ENCODE assay signal across 8 cellular contexts in genomic region chr6:167706313-167707109, GRCh38.
DNase-seq lines count a peak whose midpoint lies in the region; ATAC-seq, FAIRE-seq and TF ChIP-seq lines count a peak whose summit lies in the region.

No MANE protein-coding gene starts in this region.

- CTCF ChIA-PET in GM12878 (lab: Yijun Ruan, JAX), result no interaction called here

- TF ChIP-seq EP300 in GM12878 (IDR thresholded peaks at IDR 0.05; ENCODE audit: borderline replicate concordance in 1 of 2, control insufficient read depth in 1 of 2, low read depth in 2 of 2, low read length in 2 of 2) (0 out of 4 replicates have a peak, but pooled peaks of 1 of the 2 experiments have one; percentile 19), esophagus muscularis mucosa (IDR thresholded peaks at IDR 0.05) (no peak)

- H2AFZ ChIP-seq in GM12878 (ENCODE audit: control insufficient read depth, low read depth, low read length), result no peak overlapping the region

- H4K20me1 ChIP-seq in GM12878 (ENCODE audit: control insufficient read depth, insufficient read depth), result no peaks in the 10 kb centered on the region

- H3K79me2 ChIP-seq in GM12878 (ENCODE audit: control insufficient read depth, insufficient read depth, low read length), result no peaks in the 10 kb centered on the region

- H3K27me3 ChIP-seq in GM12878 (replicated peaks in 1 of 2; ENCODE audit: control insufficient read depth in 2 of 2, insufficient read depth in 2 of 2, low read length in 1 of 2), result peaks cover 6 to 7% of the 10 kb centered on the region in 2 experiments
- peaks cover 0 to 22% (median 0%) of the 10 kb centered on the region in 4 donors for H3K27me3 ChIP-seq in esophagus muscularis mucosa

- H3K4me2 ChIP-seq in GM12878 (ENCODE audit: control insufficient read depth, insufficient read depth), result no peak overlapping the region; the same call in 1 of the 2 replicates

- FAIRE-seq in GM12878 (lab: Jason Lieb, UNC), result no peak

- ATAC-seq in GM18873 (IDR thresholded peaks at IDR 0.05; ENCODE audit: low FRiP score, unreplicated experiment) (peak; percentile 96), HG03039 (IDR thresholded peaks at IDR 0.05; ENCODE audit: unreplicated experiment) (peak; percentile 93), GM12878 (peak; percentile 90)
- ATAC-seq in stimulated activated naive B cell treated with anti-CD40 and anti-IgM and Interleukin-4, amounts not matched to agents 10 μg/mL and 1 μg/mL and 100 μg/mL, for 72 hours (replicated peaks), result peak; percentile 94 to 96

- TF ChIP-seq POLR2A in GM12878 (IDR thresholded peaks at IDR 0.05; ENCODE audit: low read depth, low read length), result no peak
- TF ChIP-seq POLR2A in esophagus muscularis mucosa (IDR thresholded peaks at IDR 0.05; ENCODE audit: low read depth), result no peak

- in situ Hi-C loops in GM12878 (cut with MboI), result no loop called here

- H3K27ac Mint-ChIP-seq in stimulated activated naive B cell treated with anti-CD40 and anti-IgM and Interleukin-4, amounts not matched to agents 10 μg/mL and 1 μg/mL and 100 μg/mL, for 72 hours, result peak overlapping the region; percentile 49

- no peaks in the 10 kb centered on the region for H3K36me3 Mint-ChIP-seq in stimulated activated naive B cell treated with anti-CD40 and anti-IgM and Interleukin-4, amounts not matched to agents 10 μg/mL and 1 μg/mL and 100 μg/mL, for 72 hours

- H3K9me3 ChIP-seq in GM12878 (replicated peaks; ENCODE audit: control insufficient read depth, insufficient read depth, low read length) (no peaks in the 10 kb centered on the region), esophagus muscularis mucosa (no peaks in the 10 kb centered on the region)

- intact Hi-C loops in GM12878 (cut with micrococcal nuclease; ENCODE audit: unreplicated experiment), result no loop called here
- intact Hi-C loops in esophagus muscularis mucosa (cut with DNase I), result no loop called here

- H3K27me3 Mint-ChIP-seq in stimulated activated naive B cell treated with anti-CD40 and anti-IgM and Interleukin-4, amounts not matched to agents 10 μg/mL and 1 μg/mL and 100 μg/mL, for 72 hours, result peaks cover 61 to 65% of the 10 kb centered on the region in 2 donors

- no peak overlapping the region for H3K9ac ChIP-seq in GM12878 (ENCODE audit: control insufficient read depth, insufficient read depth, low read length)

- H3K4me1 ChIP-seq in GM12878 (ENCODE audit: control insufficient read depth, insufficient read depth, low read length) (peaks cover 9% of the 10 kb centered on the region; the same call in 1 of the 2 replicates), esophagus muscularis mucosa (no peaks in the 10 kb centered on the region)

- RAD21 ChIA-PET in GM12878 (lab: Charles Lee; ENCODE audit: unreplicated experiment), result no interaction called here

- H3K27ac ChIP-seq in GM12878 (ENCODE audit: control insufficient read depth, insufficient read depth) (no peak overlapping the region), esophagus muscularis mucosa (replicated peaks in 1 of 4) (no peak overlapping the region)

- POLR2A ChIA-PET in GM12878 (lab: Charles Lee), result no interaction called here

- whole genome bisulfite sequencing in GM12878 (ENCODE audit: insufficient coverage, insufficient replicate concordance, low lambda C conversion rate, missing lambda C conversion rate), result 33% methylated on average over 28 of the region's 28 CpGs
- WGBS in esophagus muscularis mucosa, result 90% methylated on average over 13 of the region's 28 CpGs

- TF ChIP-seq RAD21 in GM12878 (IDR thresholded peaks at IDR 0.05; ENCODE audit: insufficient read depth, low read depth, low read length), result no peak

- H3K9me3 Mint-ChIP-seq in stimulated activated naive B cell treated with anti-CD40 and anti-IgM and Interleukin-4, amounts not matched to agents 10 μg/mL and 1 μg/mL and 100 μg/mL, for 72 hours, result no peaks in the 10 kb centered on the region

- SMC1A ChIA-PET in GM12878 (lab: Charles Lee; ENCODE audit: uncharacterized antibody, unreplicated experiment), result interaction anchor here (1.1 to 1.2 kb wide), 2 partner anchors 12 to 22 kb away, joined by 3 read pairs; no protein-coding TSS in a partner anchor

- H3K4me3 Mint-ChIP-seq in stimulated activated naive B cell treated with anti-CD40 and anti-IgM and Interleukin-4, amounts not matched to agents 10 μg/mL and 1 μg/mL and 100 μg/mL, for 72 hours, result peak overlapping the region; percentile 17 to 47

- DNase-seq in T-helper 2 cell (peak in 4 of 5 experiments; percentile 9 to 87 (median 30)), GM12878 (ENCODE audit: low read depth, low spot score) (peak; percentile 33), NCI-H2196 (lab: John Stamatoyannopoulos, UW; ENCODE audit: unreplicated experiment) (no peak), mesenteric fat pad (ENCODE audit: low spot score) (no peak), esophagus muscularis mucosa (ENCODE audit: extremely low spot score) (no peak)
- DNase-seq in stimulated activated naive B cell treated with anti-CD40 and anti-IgM and Interleukin-4, amounts not matched to agents 10 μg/mL and 1 μg/mL and 100 μg/mL, for 72 hours, result peak; percentile 65

- no peak overlapping the region for H3K4me3 ChIP-seq in GM12878
- H3K4me3 ChIP-seq in esophagus muscularis mucosa, result no peak overlapping the region

- H3K36me3 ChIP-seq in GM12878 (ENCODE audit: control insufficient read depth in 2 of 2, insufficient read depth in 2 of 2, low read length in 1 of 2), result no peaks in the 10 kb centered on the region
- no peaks in the 10 kb centered on the region for H3K36me3 ChIP-seq in esophagus muscularis mucosa

- TF ChIP-seq CTCF in GM12878 (IDR thresholded peaks at IDR 0.05 in 2 of 3, conservative IDR thresholded peaks at IDR 0.05 in 1 of 3; ENCODE audit: control insufficient read depth in 2 of 3, extremely low read depth in 1 of 3, insufficient read depth in 1 of 3, low read depth in 3 of 3, low read length in 3 of 3) (no peak), esophagus muscularis mucosa (IDR thresholded peaks at IDR 0.05) (no peak)

- H3K4me1 Mint-ChIP-seq in stimulated activated naive B cell treated with anti-CD40 and anti-IgM and Interleukin-4, amounts not matched to agents 10 μg/mL and 1 μg/mL and 100 μg/mL, for 72 hours, result peaks cover 23 to 26% of the 10 kb centered on the region in 2 donors

- no TSS peak for BruUV-seq in GM12878 (replicated peaks; lab: Mats Ljungman, UMichigan)

TF ChIP-seq in GM12878, 131 proteins besides CTCF, POLR2A, EP300 and RAD21:
- TF ChIP-seq TAF1 (IDR thresholded peaks at IDR 0.05; ENCODE audit: borderline replicate concordance, low read depth, low read length), result no peak
- TF ChIP-seq IRF5 (IDR thresholded peaks at IDR 0.05; ENCODE audit: borderline replicate concordance), result peak; percentile 44; the same call in 1 of the 2 replicates
- peak in 1 of 2 experiments; percentile 35; a peak in 2 of 4 replicates for TF ChIP-seq IKZF2 (IDR thresholded peaks at IDR 0.05)
- 0 out of 2 replicates have a peak, but pooled peaks have one; percentile 23 for TF ChIP-seq IKZF1 (conservative IDR thresholded peaks at IDR 0.05)
- peak; percentile 22; the same call in 1 of the 2 replicates for TF ChIP-seq ATF7 (IDR thresholded peaks at IDR 0.05; ENCODE audit: low read depth)
- peak; percentile 39; the same call in 1 of the 2 replicates for TF ChIP-seq DPF2 (IDR thresholded peaks at IDR 0.05)
- TF ChIP-seq, protein P1, sequence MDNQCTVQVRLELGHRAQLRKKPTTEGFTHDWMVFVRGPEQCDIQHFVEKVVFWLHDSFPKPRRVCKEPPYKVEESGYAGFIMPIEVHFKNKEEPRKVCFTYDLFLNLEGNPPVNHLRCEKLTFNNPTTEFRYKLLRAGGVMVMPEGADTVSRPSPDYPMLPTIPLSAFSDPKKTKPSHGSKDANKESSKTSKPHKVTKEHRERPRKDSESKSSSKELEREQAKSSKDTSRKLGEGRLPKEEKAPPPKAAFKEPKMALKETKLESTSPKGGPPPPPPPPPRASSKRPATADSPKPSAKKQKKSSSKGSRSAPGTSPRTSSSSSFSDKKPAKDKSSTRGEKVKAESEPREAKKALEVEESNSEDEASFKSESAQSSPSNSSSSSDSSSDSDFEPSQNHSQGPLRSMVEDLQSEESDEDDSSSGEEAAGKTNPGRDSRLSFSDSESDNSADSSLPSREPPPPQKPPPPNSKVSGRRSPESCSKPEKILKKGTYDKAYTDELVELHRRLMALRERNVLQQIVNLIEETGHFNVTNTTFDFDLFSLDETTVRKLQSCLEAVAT (IDR thresholded peaks at IDR 0.05), result peak; percentile 90
- peak; percentile 44 to 69; a peak in 3 of 4 replicates for TF ChIP-seq BHLHE40 (IDR thresholded peaks at IDR 0.05; ENCODE audit: borderline replicate concordance in 1 of 2, low read depth in 2 of 2, low read length in 1 of 2)
- TF ChIP-seq, protein P2, sequence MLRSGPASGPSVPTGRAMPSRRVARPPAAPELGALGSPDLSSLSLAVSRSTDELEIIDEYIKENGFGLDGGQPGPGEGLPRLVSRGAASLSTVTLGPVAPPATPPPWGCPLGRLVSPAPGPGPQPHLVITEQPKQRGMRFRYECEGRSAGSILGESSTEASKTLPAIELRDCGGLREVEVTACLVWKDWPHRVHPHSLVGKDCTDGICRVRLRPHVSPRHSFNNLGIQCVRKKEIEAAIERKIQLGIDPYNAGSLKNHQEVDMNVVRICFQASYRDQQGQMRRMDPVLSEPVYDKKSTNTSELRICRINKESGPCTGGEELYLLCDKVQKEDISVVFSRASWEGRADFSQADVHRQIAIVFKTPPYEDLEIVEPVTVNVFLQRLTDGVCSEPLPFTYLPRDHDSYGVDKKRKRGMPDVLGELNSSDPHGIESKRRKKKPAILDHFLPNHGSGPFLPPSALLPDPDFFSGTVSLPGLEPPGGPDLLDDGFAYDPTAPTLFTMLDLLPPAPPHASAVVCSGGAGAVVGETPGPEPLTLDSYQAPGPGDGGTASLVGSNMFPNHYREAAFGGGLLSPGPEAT (IDR thresholded peaks at IDR 0.05; ENCODE audit: low read depth), result no peak
- TF ChIP-seq NR2F1 (conservative IDR thresholded peaks at IDR 0.05), result 0 out of 2 replicates have a peak, but pooled peaks have one; percentile 28
- 0 out of 2 replicates have a peak, but pooled peaks have one; percentile 32 for TF ChIP-seq ZNF24 (IDR thresholded peaks at IDR 0.05)
- peak; percentile 87 for TF ChIP-seq RUNX3 (IDR thresholded peaks at IDR 0.05; ENCODE audit: low read length)
- TF ChIP-seq PAX8 (IDR thresholded peaks at IDR 0.05), result no peak
- TF ChIP-seq STAT3 (IDR thresholded peaks at IDR 0.05; ENCODE audit: low read depth, low read length), result no peak
- peak; percentile 47; the same call in 1 of the 2 replicates for TF ChIP-seq MTA2 (IDR thresholded peaks at IDR 0.05; ENCODE audit: low read depth)
TF ChIP-seq in GM12878: peak in this region for 11.

Comparison
In these comparisons a context has a peak if more than half of its experiments do, and no peak if none do; other contexts are left out.
1. DNase-seq: peak in T-helper 2 cell (4 of 5), GM12878 (single experiment) and stimulated activated naive B cell treated with anti-CD40 and anti-IgM and Interleukin-4, amounts not matched to agents 10 μg/mL and 1 μg/mL and 100 μg/mL, for 72 hours (single experiment); none in NCI-H2196 (single experiment), mesenteric fat pad (single experiment) and esophagus muscularis mucosa (single experiment).
2. Peak in every context shown above with its lines, with median percentiles within 50 percentile points of each other: ATAC-seq.